In the genomic region with DNA sequence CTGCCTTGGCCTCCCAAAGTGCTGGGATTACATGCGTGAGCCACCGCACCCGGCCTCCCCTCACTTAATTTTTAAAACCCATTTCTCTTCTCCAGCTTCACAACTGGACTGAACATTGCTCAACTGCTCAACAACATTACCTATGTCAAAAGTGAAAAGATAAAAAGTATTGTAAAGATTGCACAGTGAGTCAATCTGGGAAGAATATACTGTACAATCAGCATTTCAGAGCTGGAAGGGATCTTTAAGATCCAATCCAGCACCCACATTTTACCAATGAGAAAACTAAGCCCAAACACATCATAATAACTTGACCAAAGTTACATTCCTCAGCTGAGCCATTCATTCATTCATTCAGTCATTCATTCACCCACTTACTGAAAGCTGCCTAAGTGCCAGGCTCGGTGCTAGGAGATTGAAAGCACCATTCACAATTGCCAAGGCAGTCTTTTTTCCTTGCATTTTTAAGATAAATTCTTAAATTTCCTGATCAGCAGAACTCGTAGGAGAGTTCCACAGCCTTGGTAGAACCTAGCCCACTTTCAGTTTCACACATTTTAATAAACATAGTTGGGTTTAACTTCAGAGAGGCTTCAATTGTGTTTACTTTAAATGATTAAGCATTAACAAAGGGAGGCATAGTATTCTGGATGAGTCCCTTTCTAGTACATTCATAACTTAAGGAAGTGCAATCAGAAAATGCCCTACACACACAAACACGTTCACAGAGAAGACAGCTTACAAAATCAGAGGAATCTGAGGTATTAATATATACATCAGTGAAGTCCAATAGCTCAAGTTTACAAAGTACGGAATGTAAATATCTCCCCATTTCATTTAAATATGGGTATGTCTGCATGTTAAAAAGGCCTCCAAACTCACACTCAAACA, we compare ENCODE assay signal across 10 cellular contexts. TPM values are rescaled to one million over a fixed set of nuclear protein-coding genes. Genes with fewer than 3 reads are reported as not detected.
A peak's percentile ranks its signal among the peaks of the same experiment; 100 is the strongest.
DNase-seq lines count a peak whose midpoint lies in the region; ATAC-seq and TF ChIP-seq lines count a peak whose summit lies in the region.
"Had no signal": no experiment of that assay in that cellular context is flagged by ENCODE, and none has a peak within 500 bp of the region (broad histone marks: within the 10 kb centered on the region; RNA-seq: fewer than 3 reads in every experiment).

No MANE protein-coding gene starts in this region.

- peak overlapping the region; percentile 23 for H3K4me2 ChIP-seq in DOHH2 (ENCODE audit: low read length)
- H3K4me2 ChIP-seq in osteoblast (ENCODE audit: insufficient read depth, low read length): peak overlapping the region; percentile 74

- TF ChIP-seq CTCF in DOHH2 (IDR thresholded peaks at IDR 0.05; ENCODE audit: low read depth, low read length, poor library complexity, severe bottlenecking) (no peak), dorsolateral prefrontal cortex (IDR thresholded peaks at IDR 0.05 in 54 of 56, conservative IDR thresholded peaks at IDR 0.05 in 2 of 56; ENCODE audit: low read depth in 1 of 56, partially characterized antibody in 56 of 56) (no peak), osteoblast (IDR thresholded peaks at IDR 0.05; ENCODE audit: extremely low read depth, low read depth, low read length) (no peak)

- H3K9me3 ChIP-seq in DOHH2 (ENCODE audit: control insufficient read depth, insufficient read depth, low read length) (no peaks in the 10 kb centered on the region), osteoblast (ENCODE audit: low read depth, low read length) (no peaks in the 10 kb centered on the region)

- H3K27ac ChIP-seq in DOHH2 (ENCODE audit: low read depth, low read length) (no peak overlapping the region), dorsolateral prefrontal cortex (peak overlapping the region in 2 of 59 donors; percentile 6 to 15), osteoblast (ENCODE audit: low read depth, low read length) (no peak overlapping the region)

- no peak overlapping the region for H2AFZ ChIP-seq in osteoblast (ENCODE audit: low read length)

- no peaks in the 10 kb centered on the region for H3K9me2 ChIP-seq in DOHH2 (replicated peaks; ENCODE audit: control insufficient read depth, low read length)

- ATAC-seq in HG03460 (IDR thresholded peaks at IDR 0.05; ENCODE audit: unreplicated experiment): no peak

- H3K79me2 ChIP-seq in DOHH2 (ENCODE audit: control insufficient read depth, low read length) (peaks cover 70% of the 10 kb centered on the region), osteoblast (ENCODE audit: insufficient read depth, low read length) (peaks cover 46% of the 10 kb centered on the region)

- H3F3A ChIP-seq in DOHH2 (ENCODE audit: control insufficient read depth, insufficient read depth): peaks cover 1% of the 10 kb centered on the region; the same call in 1 of the 2 replicates

- H4K20me1 ChIP-seq in DOHH2 (ENCODE audit: control insufficient read depth, insufficient read depth, low read depth, low read length) (no peaks in the 10 kb centered on the region), osteoblast (ENCODE audit: insufficient read depth, low read length) (no peaks in the 10 kb centered on the region)

- intact Hi-C loops in dorsolateral prefrontal cortex (cut with DNase I): loop anchor here (10.0 kb wide), 2 partner anchors 467 to 1377 kb away; partner anchors contain the start of genes CEP290 (in 1 of the 2) and TMTC3 (in 1 of the 2)

- H3K4me1 ChIP-seq in DOHH2 (ENCODE audit: control insufficient read depth, low read length) (peaks cover 33% of the 10 kb centered on the region), osteoblast (ENCODE audit: insufficient read depth, low read length) (peaks cover 19% of the 10 kb centered on the region)

- peak; percentile 34 for DNase-seq in OCI-M1 (lab: John Stamatoyannopoulos, UW)
- DNase-seq in dorsolateral prefrontal cortex: no peak
- peak; percentile 67 for DNase-seq in osteoblast (ENCODE audit: insufficient read length, low spot score, missing footprints)
- DNase-seq in OCI-M2 (lab: John Stamatoyannopoulos, UW; ENCODE audit: unreplicated experiment): no peak
- DNase-seq in stimulated activated CD4-positive, alpha-beta T cell treated with anti-CD3 and anti-CD28 coated beads, Interleukin-12 subunit alpha, Interleukin-12 subunit beta, amount 100 ng/mL, for 4 hours: no peak
- DNase-seq in retina: no peak
- DNase-seq: KBM-7, NCI-H69 had no signal

- H3K27me3 ChIP-seq in DOHH2 (ENCODE audit: control insufficient read depth, low read length): no peaks in the 10 kb centered on the region
- no peaks in the 10 kb centered on the region for H3K27me3 ChIP-seq in dorsolateral prefrontal cortex
- no peaks in the 10 kb centered on the region for H3K27me3 ChIP-seq in osteoblast (ENCODE audit: insufficient read depth, low read length)

- peaks cover 28% of the 10 kb centered on the region for H3K36me3 ChIP-seq in DOHH2 (ENCODE audit: control insufficient read depth, low read length)
- H3K36me3 ChIP-seq in osteoblast (ENCODE audit: insufficient read depth, low read length): peaks cover 6% of the 10 kb centered on the region

- H3K4me3 ChIP-seq in DOHH2 (ENCODE audit: low read length): no peak overlapping the region
- H3K4me3 ChIP-seq in dorsolateral prefrontal cortex: peak overlapping the region in 39 of 59 donors; percentile 0 to 99 (median 21)
- peak overlapping the region; percentile 37 for H3K4me3 ChIP-seq in osteoblast (ENCODE audit: insufficient read depth, low read length)

RNA-seq across cellular contexts. Expression of gene GALNT4, which starts 3.0 kb away (rescaled TPM):
- 1 to 10 TPM; 1.1 to 6.8 (median 3.4) TPM for total RNA-seq in dorsolateral prefrontal cortex
- 9.4 and 11.5 TPM in 2 replicates for total RNA-seq in osteoblast

RNA-seq across cellular contexts. Expression of gene POC1B, which starts 4.3 kb away (rescaled TPM):
- total RNA-seq in dorsolateral prefrontal cortex (10 to 100 TPM; 16.8 to 60.1 (median 33.0) TPM), osteoblast (10.9 and 24.8 TPM in 2 replicates)

Comparison
In these comparisons a context has a peak if more than half of its experiments do, and no peak if none do; other contexts are left out.
1. DNase-seq: peak in OCI-M1 (single experiment) and osteoblast (single experiment); none in dorsolateral prefrontal cortex (0 of 10), OCI-M2 (single experiment), stimulated activated CD4-positive, alpha-beta T cell treated with anti-CD3 and anti-CD28 coated beads, Interleukin-12 subunit alpha, Interleukin-12 subunit beta, amount 100 ng/mL, for 4 hours (single experiment) and retina (single experiment).